In genomic region chr5:139046551-139046950, GRCh38 we compare ENCODE assay signal across 25 cellular contexts.
DNase-seq lines count a peak whose midpoint lies in the region; ATAC-seq and TF ChIP-seq lines count a peak whose summit lies in the region.
"Had no signal": no experiment of that assay in that cellular context is flagged by ENCODE, and none has a peak within 500 bp of the region (broad histone marks: within the 10 kb centered on the region; RNA-seq: fewer than 3 reads in every experiment).

No MANE protein-coding gene starts in this region.

- no peaks in the 10 kb centered on the region for H3K4me1 ChIP-seq in effector memory CD4-positive, alpha-beta T cell (ENCODE audit: control insufficient read depth, insufficient read depth, low read length, poor library complexity, severe bottlenecking)
- H3K4me1 ChIP-seq: BLaER1 had no signal

- no peak overlapping the region for H3K4me3 ChIP-seq in fibroblast of mammary gland (ENCODE audit: control insufficient read depth, low read depth, low read length)
- no peak overlapping the region for H3K4me3 ChIP-seq in effector memory CD4-positive, alpha-beta T cell (ENCODE audit: insufficient read depth, low read depth, low read length, poor library complexity, severe bottlenecking)
- H3K4me3 ChIP-seq: BLaER1, SK-N-MC had no signal

- no peak overlapping the region for H3K27ac ChIP-seq in effector memory CD4-positive, alpha-beta T cell (ENCODE audit: insufficient read depth, low read length, poor library complexity, severe bottlenecking)
- H3K27ac ChIP-seq: BLaER1, SK-N-MC had no signal

- no peaks in the 10 kb centered on the region for H3K36me3 ChIP-seq in effector memory CD4-positive, alpha-beta T cell (ENCODE audit: control insufficient read depth, insufficient read depth, low read length)

- no peaks in the 10 kb centered on the region for H3K27me3 ChIP-seq in effector memory CD4-positive, alpha-beta T cell (replicated peaks; ENCODE audit: control insufficient read depth, insufficient read depth, low read length, poor library complexity, severe bottlenecking)
- H3K27me3 ChIP-seq: BLaER1 had no signal

- DNase-seq in EL (peak; percentile 27), NCI-H226 (peak; percentile 51), fibroblast of mammary gland (ENCODE audit: low read depth) (peak; percentile 33), renal cortical epithelial cell (ENCODE audit: low read depth) (peak; percentile 55), OCI-M1 (lab: John Stamatoyannopoulos, UW) (no peak)
- no peak for DNase-seq in effector memory CD4-positive, alpha-beta T cell
- DNase-seq: CD4-positive, alpha-beta T cell; COR-L47; DMS 273 treated with DMSO at 0.1 percent for 48 hours; DMS79 treated with DMSO at 0.1 percent for 48 hours; Karpas-422; MM.1S; NCI-H1092 treated with DMSO at 0.1 percent for 48 hours; NCI-H1436 treated with DMSO at 0.1 percent for 48 hours; NCI-H1930; NCI-H345; NCI-H524; NCI-H82; RPMI8226; SHP77 treated with DMSO at 0.1 percent for 48 hours; SW 1271; T-helper 17 cell had no signal

- no peak for ATAC-seq in GM19351 (IDR thresholded peaks at IDR 0.05; ENCODE audit: unreplicated experiment)
- ATAC-seq: T-helper 17 cell had no signal

- no peak for TF ChIP-seq CTCF in fibroblast of mammary gland (conservative IDR thresholded peaks at IDR 0.05; ENCODE audit: control insufficient read depth, insufficient read depth, low read depth, low read length)

- no peaks in the 10 kb centered on the region for H3K9me3 ChIP-seq in effector memory CD4-positive, alpha-beta T cell (ENCODE audit: control insufficient read depth, low read length)
- H3K9me3 ChIP-seq: BLaER1 had no signal

Comparison
In these comparisons a context has a peak if more than half of its experiments do, and no peak if none do; other contexts are left out.
1. DNase-seq: peak in EL (single experiment), NCI-H226 (single experiment), fibroblast of mammary gland (single experiment) and renal cortical epithelial cell (single experiment); none in OCI-M1 (single experiment) and effector memory CD4-positive, alpha-beta T cell (0 of 3).